21 cellular contexts compared by ENCODE assay signal in the genomic region with DNA sequence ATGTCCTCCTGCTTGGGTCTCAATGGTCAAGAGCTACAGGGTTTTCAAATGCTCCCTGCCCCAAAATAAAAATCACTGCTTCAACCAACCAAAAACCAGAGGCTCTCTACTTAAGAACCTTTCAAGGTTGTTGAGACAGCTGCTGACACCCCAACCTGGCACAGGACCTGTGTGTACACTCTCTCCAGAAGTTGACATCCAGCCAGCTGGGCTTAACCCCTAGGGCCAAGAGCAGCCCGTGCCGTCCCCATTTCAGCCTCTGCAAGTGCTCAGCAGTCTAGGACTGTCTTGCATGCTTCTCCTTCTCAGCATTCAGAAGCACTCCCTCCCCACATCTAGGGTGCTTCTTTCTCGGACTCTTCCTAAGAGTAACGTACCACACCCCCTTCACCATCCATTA. TPM values are rescaled to one million over a fixed set of nuclear protein-coding genes. Genes with fewer than 3 reads are reported as not detected.
DNase-seq lines count a peak whose midpoint lies in the region; ATAC-seq, FAIRE-seq and TF ChIP-seq lines count a peak whose summit lies in the region.
"Had no signal": no experiment of that assay in that cellular context is flagged by ENCODE, and none has a peak within 500 bp of the region (broad histone marks: within the 10 kb centered on the region; RNA-seq: fewer than 3 reads in every experiment).

No MANE protein-coding gene starts in this region.

- H3K4me3 ChIP-seq in right lobe of liver (no peak overlapping the region), HepG2 (replicated peaks in 1 of 3; ENCODE audit: insufficient read depth in 1 of 3, low read depth in 2 of 3, low read length in 3 of 3) (no peak overlapping the region), adrenal gland (no peak overlapping the region)
- H3K4me3 ChIP-seq: SJCRH30 had no signal

- no peaks in the 10 kb centered on the region for H3K27me3 Mint-ChIP-seq in progenitor cell of endocrine pancreas
- H3K27me3 Mint-ChIP-seq: CD4-positive, CD25-positive, alpha-beta regulatory T cell had no signal

- no peak for TF ChIP-seq RAD21 in HepG2 (CRISPR knock-in tag; IDR thresholded peaks at IDR 0.05)

- no peak overlapping the region for H2AFZ ChIP-seq in HepG2 (ENCODE audit: low read length)

- no TSS peak for BruUV-seq in HepG2 (replicated peaks; lab: Mats Ljungman, UMichigan)

- no peak overlapping the region for H3K9ac ChIP-seq in HepG2 (ENCODE audit: insufficient read depth, low read depth, low read length)

- intact Hi-C loops in right lobe of liver (cut with DNase I) (no loop called here), HepG2 (cut with micrococcal nuclease; ENCODE audit: unreplicated experiment) (no loop called here), adrenal gland (cut with DNase I) (no loop called here)

- H3K9me3 Mint-ChIP-seq in progenitor cell of endocrine pancreas (ENCODE audit: low read depth) = no peaks in the 10 kb centered on the region

- no peaks in the 10 kb centered on the region for H3K79me2 ChIP-seq in HepG2 (ENCODE audit: insufficient read depth, low read length)

- POLR2A ChIA-PET in HepG2 (lab: Yijun Ruan, JAX) = no interaction called here

- ATAC-seq in right lobe of liver (peak; percentile 14 to 78 (median 66)), HepG2 (no peak)

- TF ChIP-seq CTCF in right lobe of liver (IDR thresholded peaks at IDR 0.05) (no peak), HepG2 (CRISPR knock-in tag; IDR thresholded peaks at IDR 0.05) (no peak), adrenal gland (IDR thresholded peaks at IDR 0.05) (no peak), progenitor cell of endocrine pancreas (IDR thresholded peaks at IDR 0.05; ENCODE audit: unreplicated experiment) (no peak)

- peaks cover 37% of the 10 kb centered on the region for H3K36me3 Mint-ChIP-seq in progenitor cell of endocrine pancreas (ENCODE audit: insufficient read depth)

- WGBS in right lobe of liver (ENCODE audit: insufficient coverage, low coverage, low lambda C conversion rate, missing lambda C conversion rate) = 73% methylated on average over 4 of the region's 4 CpGs
- WGBS in HepG2 (ENCODE audit: low lambda C conversion rate) = 97% methylated on average over 4 of the region's 4 CpGs
- 53 to 79% (median 74%) methylated on average over 4 of the region's 4 CpGs for WGBS in adrenal gland, 4 donors

- no peak for TF ChIP-seq POLR2A in right lobe of liver (IDR thresholded peaks at IDR 0.05)
- no peak for TF ChIP-seq POLR2A in HepG2 (IDR thresholded peaks at IDR 0.05; ENCODE audit: insufficient read depth in 1 of 2, low read depth in 2 of 2, low read length in 2 of 2)
- no peak for TF ChIP-seq POLR2A in adrenal gland (IDR thresholded peaks at IDR 0.05)

- no peaks in the 10 kb centered on the region for H3K9me3 ChIP-seq in right lobe of liver
- H3K9me3 ChIP-seq in HepG2 (ENCODE audit: low read length) = no peaks in the 10 kb centered on the region
- H3K9me3 ChIP-seq in adrenal gland (replicated peaks in 1 of 3) = no peaks in the 10 kb centered on the region
- H3K9me3 ChIP-seq: SJCRH30 had no signal

- H3K36me3 ChIP-seq in right lobe of liver (peaks cover 0 to 81% (median 30%) of the 10 kb centered on the region in 4 donors), HepG2 (replicated peaks in 1 of 2; ENCODE audit: control insufficient read depth in 1 of 2, insufficient read depth in 2 of 2, low read length in 2 of 2) (peaks cover 35 to 82% of the 10 kb centered on the region in 2 experiments), adrenal gland (replicated peaks in 1 of 2) (peaks cover 0 to 88% of the 10 kb centered on the region in 2 donors)

- no peak for FAIRE-seq in HepG2 (lab: Jason Lieb, UNC)
- FAIRE-seq: G401.6, GM12891, GM19239 had no signal

- peak in 2 of 3 donors; percentile 61 to 62 for DNase-seq in right lobe of liver
- DNase-seq in HepG2 (ENCODE audit: low spot score) = no peak
- DNase-seq in adrenal gland = peak in 6 of 7 donors; percentile 41 to 69 (median 53)
- DNase-seq in progenitor cell of endocrine pancreas (ENCODE audit: low spot score, unreplicated experiment) = no peak
- no peak for DNase-seq in amniotic stem cell (lab: John Stamatoyannopoulos, UW)
- no peak for DNase-seq in AG20443 (ENCODE audit: low spot score)
- DNase-seq in NCI-H146 treated with DMSO at 0.1 percent for 48 hours (lab: John Stamatoyannopoulos, UW; ENCODE audit: unreplicated experiment) = no peak
- DNase-seq: AML-193; CD4-positive, CD25-positive, alpha-beta regulatory T cell; DMS53; HCEC 1CT; IMR-90; Kasumi-1; NCI-H1417 treated with DMSO at 0.1 percent for 48 hours; NCI-H2081 treated with DMSO at 0.1 percent for 48 hours; NCI-H226; NCI-H526 treated with DMSO at 0.1 percent for 48 hours; SJCRH30 had no signal

- TF ChIP-seq EP300 in HepG2 (IDR thresholded peaks at IDR 0.05; ENCODE audit: low read depth in 2 of 2, low read length in 2 of 2) (no peak), HepG2 (CRISPR knock-in tag; IDR thresholded peaks at IDR 0.05; ENCODE audit: borderline replicate concordance) (no peak)

- H3K4me1 Mint-ChIP-seq in progenitor cell of endocrine pancreas (ENCODE audit: low read depth) = peaks cover under 1% of the 10 kb centered on the region

- in situ Hi-C loops in HepG2 (cut with HindIII; ENCODE audit: extremely low pct_ligation_motif_present, low pct_unique_long_range_greater_than_20kb) = no loop called here

- H4K20me1 ChIP-seq in HepG2 (ENCODE audit: insufficient read depth, low read length) = no peaks in the 10 kb centered on the region

- no peaks in the 10 kb centered on the region for H3K27me3 ChIP-seq in right lobe of liver
- H3K27me3 ChIP-seq in HepG2 (ENCODE audit: control insufficient read depth in 1 of 2, insufficient read depth in 2 of 2, low read length in 2 of 2) = no peaks in the 10 kb centered on the region
- no peaks in the 10 kb centered on the region for H3K27me3 ChIP-seq in adrenal gland
- H3K27me3 ChIP-seq: SJCRH30 had no signal

- H3K4me1 ChIP-seq in right lobe of liver (peaks cover 0 to 11% (median 3%) of the 10 kb centered on the region in 4 donors), HepG2 (ENCODE audit: insufficient read depth, low read length) (no peaks in the 10 kb centered on the region), adrenal gland (replicated peaks in 1 of 2) (peaks cover 0 to 6% of the 10 kb centered on the region in 2 donors)

- CTCF ChIA-PET in HepG2 (lab: Yijun Ruan, JAX; ENCODE audit: low intra/inter-chr PET ratio, low total read pairs) = no interaction called here

- peak overlapping the region; percentile 13 for H3K27ac Mint-ChIP-seq in progenitor cell of endocrine pancreas

- H3K27ac ChIP-seq in right lobe of liver (no peak overlapping the region), HepG2 (ENCODE audit: extremely low read length, insufficient read depth, low read length) (no peak overlapping the region), adrenal gland (peak overlapping the region in 1 of 5 donors; percentile 6)
- H3K27ac ChIP-seq: SJCRH30 had no signal

- no peak overlapping the region for H3K4me2 ChIP-seq in HepG2 (ENCODE audit: low read depth, low read length)

- no peak overlapping the region for H3K4me3 Mint-ChIP-seq in progenitor cell of endocrine pancreas (ENCODE audit: low read depth)
- H3K4me3 Mint-ChIP-seq: CD4-positive, CD25-positive, alpha-beta regulatory T cell had no signal

TF ChIP-seq in HepG2, 621 proteins besides CTCF, POLR2A, EP300 and RAD21:
- TF ChIP-seq PTBP1 (IDR thresholded peaks at IDR 0.05; ENCODE audit: low read depth, low read length, poor library complexity, severe bottlenecking) = no peak
- TF ChIP-seq PRMT3 (CRISPR knock-in tag; IDR thresholded peaks at IDR 0.05; ENCODE audit: borderline replicate concordance, low read depth) = no peak

RNA-seq across cellular contexts. Expression of gene TRAP1, which starts 59.0 kb away (rescaled TPM):
- 100 to 1,000 TPM in 4 of 6 experiments, 10 to 100 TPM in 2; 93.4 to 169 (median 123) TPM for total RNA-seq in right lobe of liver
- 112 and 127 TPM in 2 replicates for total RNA-seq in HepG2 (2016; rRNA removed; fragmentation: Illumina TruSeq; extraction: Trizol)
- total RNA-seq in HepG2 (2016; cell fraction: cytosol; rRNA removed; fragmentation: Illumina TruSeq; extraction: Trizol; ENCODE audit: low read depth) = 28.9 and 31.8 TPM in 2 replicates
- total RNA-seq in HepG2 (2016; cell fraction: insoluble cytoplasmic fraction; rRNA removed; fragmentation: Illumina TruSeq; extraction: Trizol) = 104 and 130 TPM in 2 replicates
- 40.6 and 42.7 TPM in 2 replicates for total RNA-seq in HepG2 (2016; cell fraction: membrane; rRNA removed; fragmentation: Illumina TruSeq; extraction: Trizol)
- total RNA-seq in HepG2 (2016; cell fraction: nucleus; rRNA removed; fragmentation: Illumina TruSeq; extraction: Trizol) = 81.3 and 97.5 TPM in 2 replicates
- polyA plus RNA-seq in HepG2 (2011; rRNA removed) = 240 and 283 TPM in 2 replicates
- 125 and 163 TPM in 2 replicates for polyA plus RNA-seq in HepG2 (2011; cell fraction: cytosol; rRNA removed)
- 405 and 449 TPM in 2 replicates for polyA plus RNA-seq in HepG2 (2011; cell fraction: nucleus; rRNA removed)
- polyA plus RNA-seq in HepG2 (2012) = 173 and 189 TPM in 2 replicates
- 15.5 and 18.4 TPM in 2 replicates for polyA plus RNA-seq in HepG2 (2016; cell fraction: cytosol; fragmentation: Illumina TruSeq; extraction: Trizol; ENCODE audit: low read depth)
- polyA plus RNA-seq in HepG2 (2016; cell fraction: insoluble cytoplasmic fraction; fragmentation: Illumina TruSeq; extraction: Trizol; ENCODE audit: low read depth) = 106 and 121 TPM in 2 replicates
- 25.7 and 26.7 TPM in 2 replicates for polyA plus RNA-seq in HepG2 (2016; cell fraction: membrane; fragmentation: Illumina TruSeq; extraction: Trizol; ENCODE audit: low read depth)
- 169 and 193 TPM in 2 replicates for polyA plus RNA-seq in HepG2 (2016; cell fraction: nucleus; fragmentation: Illumina TruSeq; extraction: Trizol; ENCODE audit: insufficient read depth, low read depth)
- 623 and 697 TPM in 2 replicates for polyA minus RNA-seq in HepG2 (2011; rRNA and poly(A)+ RNA removed; ENCODE audit: low replicate concordance)
- polyA minus RNA-seq in HepG2 (2011; cell fraction: cytosol; rRNA and poly(A)+ RNA removed) = 98.0 and 120 TPM in 2 replicates
- 105 and 109 TPM in 2 replicates for polyA minus RNA-seq in HepG2 (2011; cell fraction: nucleus; rRNA and poly(A)+ RNA removed)
- total RNA-seq in adrenal gland = 100 to 1,000 TPM in 3 of 8 donors, 10 to 100 TPM in 5; 59.8 to 113 (median 80.9) TPM
- 100 to 1,000 TPM in 2 of 3 donors, 10 to 100 TPM in 1; 81.2 to 110 (median 100) TPM for polyA plus RNA-seq in adrenal gland
- total RNA-seq in progenitor cell of endocrine pancreas = 212 and 216 TPM in 2 replicates

Comparison
In these comparisons a context has a peak if more than half of its experiments do, and no peak if none do; other contexts are left out.
1. DNase-seq: peak in right lobe of liver (2 of 3) and adrenal gland (6 of 7); none in HepG2 (single experiment), progenitor cell of endocrine pancreas (single experiment), amniotic stem cell (single experiment), AG20443 (single experiment) and NCI-H146 treated with DMSO at 0.1 percent for 48 hours (single experiment).